Comparison of ENCODE assay signal across 8 cellular contexts in the genomic region with DNA sequence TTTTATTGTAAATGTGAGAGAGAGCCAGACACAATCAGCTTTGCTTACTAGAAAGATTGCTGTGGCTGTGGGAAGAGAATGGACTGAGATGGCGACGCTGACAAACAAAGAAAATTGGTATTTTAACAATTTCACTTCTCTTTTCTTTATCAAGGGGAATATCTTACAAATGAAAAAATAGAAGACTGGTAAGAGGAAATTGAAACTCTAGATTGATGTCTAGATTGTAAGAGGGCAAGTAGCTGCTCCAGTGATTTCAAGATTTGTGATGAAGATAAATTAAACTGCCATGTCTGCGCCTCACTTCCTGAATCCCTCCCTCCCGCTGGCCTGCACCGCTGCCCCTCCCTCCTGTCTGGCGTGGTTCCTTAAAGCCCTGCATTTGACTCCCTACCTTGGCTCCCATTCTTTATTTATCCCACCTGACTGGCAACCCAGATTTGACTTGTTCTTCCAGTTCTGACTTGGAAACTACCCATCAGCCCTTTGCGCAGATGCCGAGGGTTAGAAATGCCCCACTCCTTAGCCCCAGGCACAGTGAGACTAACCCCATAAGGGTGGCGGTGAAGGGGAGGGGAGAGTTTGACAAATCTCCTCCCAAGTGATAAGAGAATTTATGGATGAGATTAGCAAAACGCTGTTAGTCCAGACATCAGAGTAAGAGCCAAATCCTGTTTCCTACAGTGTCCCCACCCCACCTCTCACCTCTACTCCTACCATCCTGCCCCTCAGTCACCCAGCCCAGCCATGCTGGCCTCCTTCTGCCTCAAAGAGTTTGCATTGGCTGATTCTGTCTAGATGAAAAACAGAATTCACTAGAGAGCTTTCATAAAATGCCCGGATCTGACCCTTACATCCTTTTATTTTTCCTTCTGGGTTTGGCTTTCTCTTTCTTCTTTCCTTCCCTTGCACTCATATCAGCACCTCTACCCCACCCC.
DNase-seq lines count a peak whose midpoint lies in the region; ATAC-seq and TF ChIP-seq lines count a peak whose summit lies in the region.

No MANE protein-coding gene starts in this region.

- H3K9ac ChIP-seq in SK-N-SH (no peak overlapping the region), parathyroid adenoma (no peak overlapping the region)

- H3K79me2 ChIP-seq in SK-N-SH (ENCODE audit: insufficient read depth) (no peaks in the 10 kb centered on the region), parathyroid adenoma (no peaks in the 10 kb centered on the region)

- peaks cover 6 to 10% of the 10 kb centered on the region in 2 experiments; a peak in 2 of 4 replicates for H3K4me1 ChIP-seq in SK-N-SH (ENCODE audit: control insufficient read depth in 1 of 2, insufficient read depth in 2 of 2, low read depth in 1 of 2, low read length in 1 of 2)
- peaks cover 19% of the 10 kb centered on the region for H3K4me1 ChIP-seq in parathyroid adenoma

- no peak for TF ChIP-seq EP300 in SK-N-SH (IDR thresholded peaks at IDR 0.05; ENCODE audit: borderline replicate concordance in 1 of 2, low read depth in 1 of 2, low read length in 1 of 2)

- H3K27ac Mint-ChIP-seq in dendritic cell treated with granulocyte-macrophage colony-stimulating factor and Interleukin-4, amounts not matched to agents 40 ng/mL and 50 ng/mL, for 4 days, result peak overlapping the region; percentile 92

- H3K4me1 Mint-ChIP-seq in dendritic cell treated with granulocyte-macrophage colony-stimulating factor and Interleukin-4, amounts not matched to agents 40 ng/mL and 50 ng/mL, for 4 days (ENCODE audit: low read depth), result peaks cover 35% of the 10 kb centered on the region

- no peaks in the 10 kb centered on the region for H4K20me1 ChIP-seq in SK-N-SH (ENCODE audit: insufficient read depth)

- H3K4me3 ChIP-seq in SK-N-SH (ENCODE audit: low read depth in 2 of 2, low read length in 1 of 2) (no peak overlapping the region), parathyroid adenoma (ENCODE audit: low read depth, low read length) (peak overlapping the region; percentile 38)

- H3K4me3 Mint-ChIP-seq in dendritic cell treated with granulocyte-macrophage colony-stimulating factor and Interleukin-4, amounts not matched to agents 40 ng/mL and 50 ng/mL, for 4 days, result peak overlapping the region; percentile 72

- peaks cover 6% of the 10 kb centered on the region for H3K36me3 Mint-ChIP-seq in dendritic cell treated with granulocyte-macrophage colony-stimulating factor and Interleukin-4, amounts not matched to agents 40 ng/mL and 50 ng/mL, for 4 days (ENCODE audit: low read depth)

- H3K27me3 ChIP-seq in SK-N-SH (ENCODE audit: insufficient read depth) (no peaks in the 10 kb centered on the region), parathyroid adenoma (ENCODE audit: control insufficient read depth, insufficient read depth, low read length) (no peaks in the 10 kb centered on the region)

- TF ChIP-seq RAD21 in SK-N-SH (IDR thresholded peaks at IDR 0.05; ENCODE audit: low read length), result no peak

- H3K4me2 ChIP-seq in SK-N-SH (no peak overlapping the region; the same call in 1 of the 2 replicates), parathyroid adenoma (ENCODE audit: low read length) (peak overlapping the region; percentile 64)

- H3K27ac ChIP-seq in SK-N-SH (ENCODE audit: low read depth in 2 of 2, low read length in 1 of 2) (peak overlapping the region in 1 of 2 experiments; percentile 45; a peak in 1 of 4 replicates), parathyroid adenoma (peak overlapping the region; percentile 93)

- H3K9me2 ChIP-seq in SK-N-SH, result no peaks in the 10 kb centered on the region

- intact Hi-C loops in dendritic cell treated with granulocyte-macrophage colony-stimulating factor and Interleukin-4, amounts not matched to agents 40 ng/mL and 50 ng/mL, for 4 days (cut with micrococcal nuclease), result loop anchor here (2.0 to 5.0 kb wide), 6 partner anchors 127 to 477 kb away; a partner anchor contains a TSS

- H3K9me3 ChIP-seq in SK-N-SH, result peaks cover 5% of the 10 kb centered on the region; the same call in 1 of the 2 replicates
- no peaks in the 10 kb centered on the region for H3K9me3 ChIP-seq in parathyroid adenoma (ENCODE audit: control insufficient read depth, low read length)

- no peaks in the 10 kb centered on the region for H3F3A ChIP-seq in SK-N-SH (replicated peaks; ENCODE audit: insufficient read depth)

- TF ChIP-seq CTCF in SK-N-SH (IDR thresholded peaks at IDR 0.05) (no peak), parathyroid adenoma (IDR thresholded peaks at IDR 0.05) (no peak)

- H3K36me3 ChIP-seq in SK-N-SH (replicated peaks in 1 of 2; ENCODE audit: control insufficient read depth in 1 of 2, insufficient read depth in 2 of 2, low read length in 1 of 2), result no peaks in the 10 kb centered on the region
- H3K36me3 ChIP-seq in parathyroid adenoma (ENCODE audit: control insufficient read depth, insufficient read depth, low read length), result no peaks in the 10 kb centered on the region

- H3K9me3 Mint-ChIP-seq in dendritic cell treated with granulocyte-macrophage colony-stimulating factor and Interleukin-4, amounts not matched to agents 40 ng/mL and 50 ng/mL, for 4 days, result peaks cover 9% of the 10 kb centered on the region

- DNase-seq in SK-N-SH (peak; percentile 33), NOMO-1 (lab: John Stamatoyannopoulos, UW; ENCODE audit: unreplicated experiment in 2 of 2) (peak; percentile 56 to 75), NCI-H774 (lab: John Stamatoyannopoulos, UW) (no peak), COR-L47 (lab: John Stamatoyannopoulos, UW) (no peak)

- no peaks in the 10 kb centered on the region for H3K27me3 Mint-ChIP-seq in dendritic cell treated with granulocyte-macrophage colony-stimulating factor and Interleukin-4, amounts not matched to agents 40 ng/mL and 50 ng/mL, for 4 days

- POLR2A ChIA-PET in SK-N-SH (lab: Yijun Ruan, JAX), result no interaction called here

- 56% methylated on average over 11 of the region's 11 CpGs for WGBS in SK-N-SH (ENCODE audit: low lambda C conversion rate)

- H2AFZ ChIP-seq in SK-N-SH (ENCODE audit: low read depth), result peak overlapping the region; percentile 32
- H2AFZ ChIP-seq in parathyroid adenoma, result peak overlapping the region; percentile 75

- CTCF ChIA-PET in SK-N-SH (lab: Yijun Ruan, JAX), result interaction anchor here (0.6 to 3.1 kb wide), 9 partner anchors 19 to 436 kb away, joined by 3 to 19 read pairs (median 3); a partner anchor contains a TSS

- no peak for ATAC-seq in SK-N-SH treated with all-trans-retinoic acid at 6 μM for 48 hours
- peak; percentile 48 for ATAC-seq in HG02938 (IDR thresholded peaks at IDR 0.05; ENCODE audit: unreplicated experiment)

TF ChIP-seq in SK-N-SH, 30 proteins besides CTCF, POLR2A, EP300 and RAD21 (continues in another document):
- TF ChIP-seq FOXM1 (IDR thresholded peaks at IDR 0.05; ENCODE audit: low read depth) (no peak), SIN3A (IDR thresholded peaks at IDR 0.05; ENCODE audit: borderline replicate concordance, low read depth, low read length) (no peak)
- TF ChIP-seq, protein P1, sequence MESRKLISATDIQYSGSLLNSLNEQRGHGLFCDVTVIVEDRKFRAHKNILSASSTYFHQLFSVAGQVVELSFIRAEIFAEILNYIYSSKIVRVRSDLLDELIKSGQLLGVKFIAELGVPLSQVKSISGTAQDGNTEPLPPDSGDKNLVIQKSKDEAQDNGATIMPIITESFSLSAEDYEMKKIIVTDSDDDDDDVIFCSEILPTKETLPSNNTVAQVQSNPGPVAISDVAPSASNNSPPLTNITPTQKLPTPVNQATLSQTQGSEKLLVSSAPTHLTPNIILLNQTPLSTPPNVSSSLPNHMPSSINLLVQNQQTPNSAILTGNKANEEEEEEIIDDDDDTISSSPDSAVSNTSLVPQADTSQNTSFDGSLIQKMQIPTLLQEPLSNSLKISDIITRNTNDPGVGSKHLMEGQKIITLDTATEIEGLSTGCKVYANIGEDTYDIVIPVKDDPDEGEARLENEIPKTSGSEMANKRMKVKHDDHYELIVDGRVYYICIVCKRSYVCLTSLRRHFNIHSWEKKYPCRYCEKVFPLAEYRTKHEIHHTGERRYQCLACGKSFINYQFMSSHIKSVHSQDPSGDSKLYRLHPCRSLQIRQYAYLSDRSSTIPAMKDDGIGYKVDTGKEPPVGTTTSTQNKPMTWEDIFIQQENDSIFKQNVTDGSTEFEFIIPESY (IDR thresholded peaks at IDR 0.05; ENCODE audit: borderline replicate concordance, low read depth), result no peak

TF ChIP-seq in SK-N-SH treated with all-trans-retinoic acid at 6 μM for 48 hours, 23 proteins besides CTCF, POLR2A, EP300 and RAD21 (continues in another document):
- TF ChIP-seq GLIS3 (CRISPR knock-in tag; IDR thresholded peaks at IDR 0.05) (no peak), ZNF70 (CRISPR knock-in tag; IDR thresholded peaks at IDR 0.05) (no peak), ZFP30 (CRISPR knock-in tag; IDR thresholded peaks at IDR 0.05) (no peak), TCF4 (CRISPR knock-in tag; IDR thresholded peaks at IDR 0.05; ENCODE audit: borderline replicate concordance) (no peak), ZFP3 (CRISPR knock-in tag; IDR thresholded peaks at IDR 0.05) (no peak), ESRRG (CRISPR knock-in tag; IDR thresholded peaks at IDR 0.05) (no peak), ZNF565 (CRISPR knock-in tag; conservative IDR thresholded peaks at IDR 0.05; ENCODE audit: low read depth) (no peak), TOX (CRISPR knock-in tag; IDR thresholded peaks at IDR 0.05; ENCODE audit: borderline replicate concordance) (no peak)
- TF ChIP-seq, protein P2, sequence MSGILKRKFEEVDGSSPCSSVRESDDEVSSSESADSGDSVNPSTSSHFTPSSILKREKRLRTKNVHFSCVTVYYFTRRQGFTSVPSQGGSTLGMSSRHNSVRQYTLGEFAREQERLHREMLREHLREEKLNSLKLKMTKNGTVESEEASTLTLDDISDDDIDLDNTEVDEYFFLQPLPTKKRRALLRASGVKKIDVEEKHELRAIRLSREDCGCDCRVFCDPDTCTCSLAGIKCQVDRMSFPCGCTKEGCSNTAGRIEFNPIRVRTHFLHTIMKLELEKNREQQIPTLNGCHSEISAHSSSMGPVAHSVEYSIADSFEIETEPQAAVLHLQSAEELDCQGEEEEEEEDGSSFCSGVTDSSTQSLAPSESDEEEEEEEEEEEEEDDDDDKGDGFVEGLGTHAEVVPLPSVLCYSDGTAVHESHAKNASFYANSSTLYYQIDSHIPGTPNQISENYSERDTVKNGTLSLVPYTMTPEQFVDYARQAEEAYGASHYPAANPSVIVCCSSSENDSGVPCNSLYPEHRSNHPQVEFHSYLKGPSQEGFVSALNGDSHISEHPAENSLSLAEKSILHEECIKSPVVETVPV (CRISPR knock-in tag; IDR thresholded peaks at IDR 0.05), result no peak
- TF ChIP-seq, protein P3, sequence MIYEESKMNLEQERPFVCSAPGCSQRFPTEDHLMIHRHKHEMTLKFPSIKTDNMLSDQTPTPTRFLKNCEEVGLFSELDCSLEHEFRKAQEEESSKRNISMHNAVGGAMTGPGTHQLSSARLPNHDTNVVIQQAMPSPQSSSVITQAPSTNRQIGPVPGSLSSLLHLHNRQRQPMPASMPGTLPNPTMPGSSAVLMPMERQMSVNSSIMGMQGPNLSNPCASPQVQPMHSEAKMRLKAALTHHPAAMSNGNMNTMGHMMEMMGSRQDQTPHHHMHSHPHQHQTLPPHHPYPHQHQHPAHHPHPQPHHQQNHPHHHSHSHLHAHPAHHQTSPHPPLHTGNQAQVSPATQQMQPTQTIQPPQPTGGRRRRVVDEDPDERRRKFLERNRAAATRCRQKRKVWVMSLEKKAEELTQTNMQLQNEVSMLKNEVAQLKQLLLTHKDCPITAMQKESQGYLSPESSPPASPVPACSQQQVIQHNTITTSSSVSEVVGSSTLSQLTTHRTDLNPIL (CRISPR knock-in tag; IDR thresholded peaks at IDR 0.05; ENCODE audit: low read depth), result no peak

Comparison
In these comparisons a context has a peak if more than half of its experiments do, and no peak if none do; other contexts are left out.
1. DNase-seq: peak in SK-N-SH (single experiment) and NOMO-1 (2 of 2); none in NCI-H774 (single experiment) and COR-L47 (single experiment).